ENCODE assay signal across 1 cellular context in the genomic region with DNA sequence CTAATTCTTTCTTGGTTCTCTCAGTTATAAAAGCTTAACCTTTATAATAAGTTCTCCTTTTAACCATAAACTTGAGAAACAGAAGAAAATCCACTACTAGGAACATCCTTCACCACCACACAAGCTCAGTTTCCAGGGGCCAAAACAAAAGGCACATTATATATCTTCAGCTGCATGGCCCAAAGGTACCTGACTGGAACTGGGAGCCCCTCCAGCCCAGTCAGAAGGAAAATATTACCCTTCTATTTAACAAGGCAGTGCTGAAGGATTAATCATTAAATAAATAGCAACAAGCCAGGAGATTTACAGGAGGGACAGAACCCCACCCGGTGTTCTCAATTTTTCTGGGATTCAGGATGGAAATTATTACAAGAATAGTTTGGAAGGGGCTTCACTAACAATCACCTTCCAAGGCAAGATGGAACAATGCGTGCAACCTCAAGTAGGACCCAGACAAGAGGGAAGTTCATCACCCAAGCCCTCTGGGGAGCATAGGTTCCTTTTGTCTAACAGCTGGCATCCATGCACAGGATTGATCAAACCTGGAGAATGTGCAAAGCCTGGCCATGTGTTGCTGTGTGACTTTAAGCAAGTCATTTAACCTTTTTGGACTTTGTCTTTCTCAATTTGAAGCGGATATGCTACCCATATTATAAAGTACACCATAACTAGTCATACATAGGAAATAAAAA.
TF ChIP-seq lines count a peak whose summit lies in the region.

No MANE protein-coding gene starts in this region.

TF ChIP-seq in endothelial cell of umbilical vein, 7 proteins besides CTCF, POLR2A, EP300 and RAD21:
- no peak for TF ChIP-seq EZH2 (IDR thresholded peaks at IDR 0.05; ENCODE audit: borderline replicate concordance, low read depth, low read length, severe bottlenecking)
- TF ChIP-seq POLR2AphosphoS5 (IDR thresholded peaks at IDR 0.05; ENCODE audit: insufficient read depth, low read depth, low read length) = no peak
- TF ChIP-seq JUN (IDR thresholded peaks at IDR 0.05; ENCODE audit: borderline replicate concordance, insufficient read depth, insufficient read length, low read depth) = no peak
- TF ChIP-seq GATA2 (IDR thresholded peaks at IDR 0.05; ENCODE audit: insufficient read depth, insufficient read length, low read depth, low read length) = no peak
- TF ChIP-seq MYC (IDR thresholded peaks at IDR 0.05; ENCODE audit: low read depth, low read length) = no peak
- TF ChIP-seq, protein P1, sequence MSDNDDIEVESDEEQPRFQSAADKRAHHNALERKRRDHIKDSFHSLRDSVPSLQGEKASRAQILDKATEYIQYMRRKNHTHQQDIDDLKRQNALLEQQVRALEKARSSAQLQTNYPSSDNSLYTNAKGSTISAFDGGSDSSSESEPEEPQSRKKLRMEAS (IDR thresholded peaks at IDR 0.05; ENCODE audit: insufficient read depth, insufficient read length) = no peak
TF ChIP-seq in endothelial cell of umbilical vein: peak in this region for 0.
